In the genomic region with DNA sequence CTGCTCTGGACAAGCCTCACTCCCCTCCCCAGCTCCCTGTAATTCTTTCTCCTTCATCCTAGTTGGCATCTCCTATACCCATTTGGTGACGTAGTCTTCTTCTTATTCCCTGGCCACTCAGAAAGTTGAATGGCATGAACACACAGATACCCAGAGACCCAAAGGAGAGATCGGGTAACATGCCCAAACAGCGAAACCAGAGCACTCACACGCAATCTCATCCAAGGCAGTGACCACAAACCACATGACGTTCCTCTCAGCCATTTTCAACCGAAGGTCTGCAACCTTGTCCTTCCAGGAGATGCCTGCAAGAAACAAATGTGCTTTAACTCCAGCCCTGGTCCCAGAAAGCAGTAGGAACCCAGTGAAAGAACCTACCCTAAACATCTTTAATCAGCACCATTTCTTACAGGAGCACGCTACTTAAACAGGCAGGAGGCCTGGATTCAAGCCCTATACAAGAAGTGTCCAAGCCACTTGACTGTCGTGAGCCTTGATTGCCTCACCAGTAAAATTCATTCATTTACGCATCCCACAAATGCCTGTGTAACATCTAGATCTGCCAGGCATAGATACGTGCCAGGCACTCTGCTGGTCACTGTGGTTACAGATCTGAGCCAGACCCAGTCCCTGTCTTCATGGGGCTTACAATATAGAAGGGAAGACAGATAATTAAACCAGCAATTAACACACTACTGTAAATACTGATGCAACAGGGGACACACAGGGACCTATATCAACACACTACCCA, we compare ENCODE assay signal across 12 cellular contexts. TPM values are rescaled to one million over a fixed set of nuclear protein-coding genes. Genes with fewer than 3 reads are reported as not detected.
DNase-seq lines count a peak whose midpoint lies in the region; ATAC-seq and TF ChIP-seq lines count a peak whose summit lies in the region.
"Had no signal": no experiment of that assay in that cellular context is flagged by ENCODE, and none has a peak within 500 bp of the region (broad histone marks: within the 10 kb centered on the region; RNA-seq: fewer than 3 reads in every experiment).

No MANE protein-coding gene starts in this region.

- DNase-seq in H4 (ENCODE audit: low spot score) (peak; percentile 87), NOMO-1 (lab: John Stamatoyannopoulos, UW; ENCODE audit: unreplicated experiment in 2 of 2) (peak; percentile 59 to 79), astrocyte of the spinal cord (ENCODE audit: low read depth, low spot score) (peak; percentile 15), sciatic nerve (ENCODE audit: low spot score) (peak; percentile 42), amygdala (lab: John Stamatoyannopoulos, UW) (no peak)
- DNase-seq: activated effector memory CD4-positive, alpha-beta T cell treated with anti-CD3 and anti-CD28 coated beads, Interleukin-2, amount 50 U/mL, for 16 hours; PC-3; stimulated activated CD4-positive, alpha-beta T cell treated with anti-CD3 and anti-CD28 coated beads, Interleukin-4, amount 100 ng/mL, for 24 hours had no signal

- no peak overlapping the region for H3K4me3 ChIP-seq in astrocyte of the spinal cord (ENCODE audit: low read depth, low read length)
- H3K4me3 ChIP-seq: breast epithelium had no signal

- ATAC-seq in sciatic nerve (no peak), HG03175 (IDR thresholded peaks at IDR 0.05; ENCODE audit: unreplicated experiment) (no peak), HG03280 (IDR thresholded peaks at IDR 0.05; ENCODE audit: unreplicated experiment) (no peak)
- ATAC-seq: PC-3; stimulated activated memory B cell treated with anti-CD40 and anti-IgM and Interleukin-4, amounts not matched to agents 10 μg/mL and 1 μg/mL and 100 μg/mL, for 72 hours had no signal

- no peak for TF ChIP-seq CTCF in astrocyte of the spinal cord (IDR thresholded peaks at IDR 0.05; ENCODE audit: low read depth, low read length)

- intact Hi-C loops in sciatic nerve (cut with DNase I), result loop anchor here (10.0 kb wide), 1 partner anchor 399 kb away; no protein-coding TSS in a partner anchor

- in situ Hi-C loops in astrocyte of the spinal cord (cut with HindIII; ENCODE audit: low sequenced_read_pairs), result no loop called here

RNA-seq across cellular contexts. Expression of a gene that starts 37.1 kb away (rescaled TPM):
- 90.9 and 123 TPM in 2 replicates for total RNA-seq in H4 (2014; rRNA removed; shearing (Covaris generic))
- 60.6 TPM for total RNA-seq in sciatic nerve

Comparison
In these comparisons a context has a peak if more than half of its experiments do, and no peak if none do; other contexts are left out.
1. DNase-seq: peak in H4 (single experiment), NOMO-1 (2 of 2), astrocyte of the spinal cord (single experiment) and sciatic nerve (single experiment); none in amygdala (0 of 56).